ENCODE assay signal across 21 cellular contexts in genomic region chr6:52340603-52340880, GRCh38.
"Had no signal": no experiment of that assay in that cellular context is flagged by ENCODE, and none has a peak within 500 bp of the region (broad histone marks: within the 10 kb centered on the region; RNA-seq: fewer than 3 reads in every experiment).

No MANE protein-coding gene starts in this region.

- H3K4me3 ChIP-seq: prostate gland, transverse colon had no signal

- DNase-seq: activated CD4-positive, alpha-beta T cell treated with anti-CD3 and anti-CD28 coated beads, Interleukin-2, amount 50 U/mL, for 48 hours; activated CD8-positive, alpha-beta memory T cell treated with anti-CD3 and anti-CD28 coated beads, Interleukin-2, amount 10 ng/mL, durations not matched to agents 7 days and 5 days; activated naive CD4-positive, alpha-beta T cell treated with anti-CD3 and anti-CD28 coated beads for 36 hours; activated T-cell treated with anti-CD3 and anti-CD28 coated beads, Interleukin-2, amount 50 U/mL, for 1 hour; hippocampal formation; kidney; left ventricle myocardium superior; right cardiac atrium; stimulated activated CD4-positive, alpha-beta T cell treated with anti-CD3 and anti-CD28 coated beads, Interleukin-4, amount 100 ng/mL, for 4 hours; stimulated activated CD8-positive, alpha-beta memory T cell treated with anti-CD3 and anti-CD28 coated beads, Interleukin-4, amount 100 ng/mL, for 48 hours; stimulated activated naive CD8-positive, alpha-beta T cell treated with anti-CD3 and anti-CD28 coated beads, Interleukin-15, Interleukin-2, amounts not matched to agents 100 U/mL and 50 U/mL, for 24 hours; T-helper 17 cell; transverse colon; WERI-Rb-1 had no signal

- FAIRE-seq: colon, endometrium, kidney, small intestine had no signal

- H3K36me3 ChIP-seq: prostate gland, transverse colon, WERI-Rb-1 had no signal

- H3K27ac ChIP-seq: prostate gland, transverse colon, WERI-Rb-1 had no signal

- H3K4me3 Mint-ChIP-seq: activated CD8-positive, alpha-beta memory T cell treated with anti-CD3 and anti-CD28 coated beads, Interleukin-2, amount 10 ng/mL, durations not matched to agents 7 days and 5 days; activated naive CD4-positive, alpha-beta T cell treated with anti-CD3 and anti-CD28 coated beads for 36 hours; memory B cell; natural killer cell treated with Interleukin-12 subunit alpha and Interleukin-12 subunit beta and Interleukin-15 and Interleukin-18, amount 100 ng/mL, for 72 hours; T-helper 17 cell had no signal

- H3K27me3 ChIP-seq: transverse colon had no signal

- ATAC-seq: activated CD8-positive, alpha-beta memory T cell treated with anti-CD3 and anti-CD28 coated beads, Interleukin-2, amount 10 ng/mL, durations not matched to agents 7 days and 5 days; left ventricle myocardium superior; natural killer cell treated with Interleukin-12 subunit alpha and Interleukin-12 subunit beta and Interleukin-15 and Interleukin-18, amount 100 ng/mL, for 72 hours; right cardiac atrium; stimulated activated naive CD8-positive, alpha-beta T cell treated with anti-CD3 and anti-CD28 coated beads, Interleukin-15, Interleukin-2, amounts not matched to agents 100 U/mL and 50 U/mL, for 24 hours; T-helper 17 cell had no signal

- H3K4me1 ChIP-seq: prostate gland, transverse colon had no signal

- H3K36me3 Mint-ChIP-seq: activated CD8-positive, alpha-beta memory T cell treated with anti-CD3 and anti-CD28 coated beads, Interleukin-2, amount 10 ng/mL, durations not matched to agents 7 days and 5 days; memory B cell; natural killer cell treated with Interleukin-12 subunit alpha and Interleukin-12 subunit beta and Interleukin-15 and Interleukin-18, amount 100 ng/mL, for 72 hours had no signal

- H3K27me3 Mint-ChIP-seq: activated CD8-positive, alpha-beta memory T cell treated with anti-CD3 and anti-CD28 coated beads, Interleukin-2, amount 10 ng/mL, durations not matched to agents 7 days and 5 days; natural killer cell treated with Interleukin-12 subunit alpha and Interleukin-12 subunit beta and Interleukin-15 and Interleukin-18, amount 100 ng/mL, for 72 hours; T-helper 17 cell had no signal

- H3K9me3 Mint-ChIP-seq: activated naive CD4-positive, alpha-beta T cell treated with anti-CD3 and anti-CD28 coated beads for 36 hours; activated T-helper 2 cell treated with anti-CD3 and anti-CD28 coated beads, Interferon-gamma antibody, Interleukin-2, Interleukin-4, amounts not matched to agents 10 μg/mL and 5 μg/mL and 100 μg/mL, durations not matched to agents 14 hours and 24 hours and 36 hours; memory B cell; natural killer cell treated with Interleukin-12 subunit alpha and Interleukin-12 subunit beta and Interleukin-15 and Interleukin-18, amount 100 ng/mL, for 72 hours had no signal

- H3K9me3 ChIP-seq: prostate gland, transverse colon had no signal

- H3K27ac Mint-ChIP-seq: activated CD8-positive, alpha-beta memory T cell treated with anti-CD3 and anti-CD28 coated beads, Interleukin-2, amount 10 ng/mL, durations not matched to agents 7 days and 5 days; activated naive CD4-positive, alpha-beta T cell treated with anti-CD3 and anti-CD28 coated beads for 36 hours; activated T-helper 2 cell treated with anti-CD3 and anti-CD28 coated beads, Interferon-gamma antibody, Interleukin-2, Interleukin-4, amounts not matched to agents 10 μg/mL and 5 μg/mL and 100 μg/mL, durations not matched to agents 14 hours and 24 hours and 36 hours; memory B cell; natural killer cell treated with Interleukin-12 subunit alpha and Interleukin-12 subunit beta and Interleukin-15 and Interleukin-18, amount 100 ng/mL, for 72 hours had no signal
